In genomic region chr6:167094436-167094819, GRCh38 we compare ENCODE assay signal across 1 cellular context.
A peak's percentile ranks its signal among the peaks of the same experiment; 100 is the strongest.
TF ChIP-seq lines count a peak whose summit lies in the region.

No MANE protein-coding gene starts in this region.

TF ChIP-seq in GM12878, 131 proteins besides CTCF, POLR2A, EP300 and RAD21 (continued from another document):
- TF ChIP-seq, protein P1, sequence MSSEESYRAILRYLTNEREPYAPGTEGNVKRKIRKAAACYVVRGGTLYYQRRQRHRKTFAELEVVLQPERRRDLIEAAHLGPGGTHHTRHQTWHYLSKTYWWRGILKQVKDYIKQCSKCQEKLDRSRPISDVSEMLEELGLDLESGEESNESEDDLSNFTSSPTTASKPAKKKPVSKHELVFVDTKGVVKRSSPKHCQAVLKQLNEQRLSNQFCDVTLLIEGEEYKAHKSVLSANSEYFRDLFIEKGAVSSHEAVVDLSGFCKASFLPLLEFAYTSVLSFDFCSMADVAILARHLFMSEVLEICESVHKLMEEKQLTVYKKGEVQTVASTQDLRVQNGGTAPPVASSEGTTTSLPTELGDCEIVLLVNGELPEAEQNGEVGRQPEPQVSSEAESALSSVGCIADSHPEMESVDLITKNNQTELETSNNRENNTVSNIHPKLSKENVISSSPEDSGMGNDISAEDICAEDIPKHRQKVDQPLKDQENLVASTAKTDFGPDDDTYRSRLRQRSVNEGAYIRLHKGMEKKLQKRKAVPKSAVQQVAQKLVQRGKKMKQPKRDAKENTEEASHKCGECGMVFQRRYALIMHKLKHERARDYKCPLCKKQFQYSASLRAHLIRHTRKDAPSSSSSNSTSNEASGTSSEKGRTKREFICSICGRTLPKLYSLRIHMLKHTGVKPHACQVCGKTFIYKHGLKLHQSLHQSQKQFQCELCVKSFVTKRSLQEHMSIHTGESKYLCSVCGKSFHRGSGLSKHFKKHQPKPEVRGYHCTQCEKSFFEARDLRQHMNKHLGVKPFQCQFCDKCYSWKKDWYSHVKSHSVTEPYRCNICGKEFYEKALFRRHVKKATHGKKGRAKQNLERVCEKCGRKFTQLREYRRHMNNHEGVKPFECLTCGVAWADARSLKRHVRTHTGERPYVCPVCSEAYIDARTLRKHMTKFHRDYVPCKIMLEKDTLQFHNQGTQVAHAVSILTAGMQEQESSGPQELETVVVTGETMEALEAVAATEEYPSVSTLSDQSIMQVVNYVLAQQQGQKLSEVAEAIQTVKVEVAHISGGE (CRISPR knock-in tag; IDR thresholded peaks at IDR 0.05): no peak
- TF ChIP-seq STAT3 (IDR thresholded peaks at IDR 0.05; ENCODE audit: low read depth, low read length): no peak
- no peak for TF ChIP-seq RFX5 (IDR thresholded peaks at IDR 0.05; ENCODE audit: low read depth, low read length)
- no peak for TF ChIP-seq CEBPB (IDR thresholded peaks at IDR 0.05; ENCODE audit: borderline replicate concordance in 1 of 2, low read depth in 2 of 2, low read length in 2 of 2)
- TF ChIP-seq, protein P2, sequence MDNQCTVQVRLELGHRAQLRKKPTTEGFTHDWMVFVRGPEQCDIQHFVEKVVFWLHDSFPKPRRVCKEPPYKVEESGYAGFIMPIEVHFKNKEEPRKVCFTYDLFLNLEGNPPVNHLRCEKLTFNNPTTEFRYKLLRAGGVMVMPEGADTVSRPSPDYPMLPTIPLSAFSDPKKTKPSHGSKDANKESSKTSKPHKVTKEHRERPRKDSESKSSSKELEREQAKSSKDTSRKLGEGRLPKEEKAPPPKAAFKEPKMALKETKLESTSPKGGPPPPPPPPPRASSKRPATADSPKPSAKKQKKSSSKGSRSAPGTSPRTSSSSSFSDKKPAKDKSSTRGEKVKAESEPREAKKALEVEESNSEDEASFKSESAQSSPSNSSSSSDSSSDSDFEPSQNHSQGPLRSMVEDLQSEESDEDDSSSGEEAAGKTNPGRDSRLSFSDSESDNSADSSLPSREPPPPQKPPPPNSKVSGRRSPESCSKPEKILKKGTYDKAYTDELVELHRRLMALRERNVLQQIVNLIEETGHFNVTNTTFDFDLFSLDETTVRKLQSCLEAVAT (IDR thresholded peaks at IDR 0.05): peak; percentile 73
- TF ChIP-seq E2F8 (IDR thresholded peaks at IDR 0.05; ENCODE audit: low read depth, partially characterized antibody): no peak
- peak; percentile 72; the same call in 1 of the 2 replicates for TF ChIP-seq POLR2AphosphoS5 (IDR thresholded peaks at IDR 0.05; ENCODE audit: low read length)
- no peak for TF ChIP-seq MYC (IDR thresholded peaks at IDR 0.05; ENCODE audit: insufficient read depth, insufficient read length, insufficient replicate concordance, low read length, severe bottlenecking)
- TF ChIP-seq, protein P3, sequence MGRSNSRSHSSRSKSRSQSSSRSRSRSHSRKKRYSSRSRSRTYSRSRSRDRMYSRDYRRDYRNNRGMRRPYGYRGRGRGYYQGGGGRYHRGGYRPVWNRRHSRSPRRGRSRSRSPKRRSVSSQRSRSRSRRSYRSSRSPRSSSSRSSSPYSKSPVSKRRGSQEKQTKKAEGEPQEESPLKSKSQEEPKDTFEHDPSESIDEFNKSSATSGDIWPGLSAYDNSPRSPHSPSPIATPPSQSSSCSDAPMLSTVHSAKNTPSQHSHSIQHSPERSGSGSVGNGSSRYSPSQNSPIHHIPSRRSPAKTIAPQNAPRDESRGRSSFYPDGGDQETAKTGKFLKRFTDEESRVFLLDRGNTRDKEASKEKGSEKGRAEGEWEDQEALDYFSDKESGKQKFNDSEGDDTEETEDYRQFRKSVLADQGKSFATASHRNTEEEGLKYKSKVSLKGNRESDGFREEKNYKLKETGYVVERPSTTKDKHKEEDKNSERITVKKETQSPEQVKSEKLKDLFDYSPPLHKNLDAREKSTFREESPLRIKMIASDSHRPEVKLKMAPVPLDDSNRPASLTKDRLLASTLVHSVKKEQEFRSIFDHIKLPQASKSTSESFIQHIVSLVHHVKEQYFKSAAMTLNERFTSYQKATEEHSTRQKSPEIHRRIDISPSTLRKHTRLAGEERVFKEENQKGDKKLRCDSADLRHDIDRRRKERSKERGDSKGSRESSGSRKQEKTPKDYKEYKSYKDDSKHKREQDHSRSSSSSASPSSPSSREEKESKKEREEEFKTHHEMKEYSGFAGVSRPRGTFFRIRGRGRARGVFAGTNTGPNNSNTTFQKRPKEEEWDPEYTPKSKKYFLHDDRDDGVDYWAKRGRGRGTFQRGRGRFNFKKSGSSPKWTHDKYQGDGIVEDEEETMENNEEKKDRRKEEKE (IDR thresholded peaks at IDR 0.05): no peak
- TF ChIP-seq MXI1 (IDR thresholded peaks at IDR 0.05; ENCODE audit: low read depth, low read length): no peak
- no peak for TF ChIP-seq ATF7 (IDR thresholded peaks at IDR 0.05; ENCODE audit: low read depth)
- no peak for TF ChIP-seq RBBP5 (conservative IDR thresholded peaks at IDR 0.05)
- TF ChIP-seq TCF12 (IDR thresholded peaks at IDR 0.05; ENCODE audit: low read depth, low read length): no peak; the same call in 1 of the 2 replicates
- TF ChIP-seq SMARCA5 (IDR thresholded peaks at IDR 0.05): peak; percentile 48
- TF ChIP-seq CBX5 (IDR thresholded peaks at IDR 0.05; ENCODE audit: low read depth): 0 out of 2 replicates have a peak, but pooled peaks have one; percentile 41
- no peak for TF ChIP-seq MAX (IDR thresholded peaks at IDR 0.05; ENCODE audit: low read depth, low read length)
- TF ChIP-seq PRDM15 (CRISPR knock-in tag; IDR thresholded peaks at IDR 0.05): no peak
- no peak for TF ChIP-seq SIX5 (IDR thresholded peaks at IDR 0.05; ENCODE audit: low read depth, low read length, severe bottlenecking)
- TF ChIP-seq, protein P4, sequence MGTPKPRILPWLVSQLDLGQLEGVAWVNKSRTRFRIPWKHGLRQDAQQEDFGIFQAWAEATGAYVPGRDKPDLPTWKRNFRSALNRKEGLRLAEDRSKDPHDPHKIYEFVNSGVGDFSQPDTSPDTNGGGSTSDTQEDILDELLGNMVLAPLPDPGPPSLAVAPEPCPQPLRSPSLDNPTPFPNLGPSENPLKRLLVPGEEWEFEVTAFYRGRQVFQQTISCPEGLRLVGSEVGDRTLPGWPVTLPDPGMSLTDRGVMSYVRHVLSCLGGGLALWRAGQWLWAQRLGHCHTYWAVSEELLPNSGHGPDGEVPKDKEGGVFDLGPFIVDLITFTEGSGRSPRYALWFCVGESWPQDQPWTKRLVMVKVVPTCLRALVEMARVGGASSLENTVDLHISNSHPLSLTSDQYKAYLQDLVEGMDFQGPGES (IDR thresholded peaks at IDR 0.05): no peak
- TF ChIP-seq TCF7 (IDR thresholded peaks at IDR 0.05; ENCODE audit: borderline replicate concordance): no peak
- TF ChIP-seq SP1 (IDR thresholded peaks at IDR 0.05; ENCODE audit: low read depth, low read length): no peak
